ENCODE assay signal across 13 cellular contexts in the genomic region with DNA sequence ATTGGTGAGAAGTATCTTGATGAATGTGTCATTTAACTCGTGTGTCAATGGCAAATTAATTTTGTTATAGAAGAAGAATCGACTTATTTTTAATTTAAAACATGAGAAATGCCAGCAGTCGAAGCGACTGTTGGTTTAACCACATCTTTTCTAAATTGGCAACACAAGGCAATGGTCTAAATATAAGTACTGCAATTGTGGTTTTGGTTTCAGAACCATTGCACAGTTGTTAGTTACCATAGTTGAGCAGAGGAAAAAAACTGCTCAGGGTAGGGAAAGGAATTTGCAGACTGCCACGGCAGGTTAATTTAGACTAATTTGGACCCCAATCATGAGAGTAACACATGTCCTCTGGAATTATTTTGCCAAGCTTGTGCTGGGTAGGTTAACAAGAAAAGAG.
DNase-seq lines count a peak whose midpoint lies in the region; ATAC-seq and TF ChIP-seq lines count a peak whose summit lies in the region.
"Had no signal": no experiment of that assay in that cellular context is flagged by ENCODE, and none has a peak within 500 bp of the region (broad histone marks: within the 10 kb centered on the region; RNA-seq: fewer than 3 reads in every experiment).

No MANE protein-coding gene starts in this region.

- POLR2A ChIA-PET in activated CD8-positive, alpha-beta T cell treated with anti-CD3 and anti-CD28 coated beads, Interleukin-2, amount 10 ng/mL, durations not matched to agents 7 days and 5 days (lab: Charles Lee), result no interaction called here

- TF ChIP-seq CTCF in gastrocnemius medialis (IDR thresholded peaks at IDR 0.05 in 4 of 5, conservative IDR thresholded peaks at IDR 0.05 in 1 of 5) (no peak), esophagus squamous epithelium (IDR thresholded peaks at IDR 0.05) (no peak)

- H3K4me3 ChIP-seq in gastrocnemius medialis (no peak overlapping the region), esophagus squamous epithelium (no peak overlapping the region)
- H3K4me3 ChIP-seq: cardiac muscle cell, SK-N-MC had no signal

- H3K36me3 ChIP-seq in gastrocnemius medialis (no peaks in the 10 kb centered on the region), esophagus squamous epithelium (no peaks in the 10 kb centered on the region)
- H3K36me3 ChIP-seq: cardiac muscle cell, neutrophil had no signal

- H3K27ac ChIP-seq in gastrocnemius medialis (peak overlapping the region in 3 of 4 donors; percentile 31 to 54 (median 37)), esophagus squamous epithelium (no peak overlapping the region)
- H3K27ac ChIP-seq: cardiac muscle cell, neutrophil, SK-N-MC had no signal

- CTCF ChIA-PET in activated CD8-positive, alpha-beta T cell treated with anti-CD3 and anti-CD28 coated beads, Interleukin-2, amount 10 ng/mL, durations not matched to agents 7 days and 5 days (lab: Charles Lee), result no interaction called here

- intact Hi-C loops in gastrocnemius medialis (cut with DNase I; ENCODE audit: low total_unique reads) (no loop called here), esophagus squamous epithelium (cut with DNase I) (no loop called here), posterior vena cava (cut with DNase I) (no loop called here), sciatic nerve (cut with DNase I) (no loop called here)

- H3K27me3 ChIP-seq in gastrocnemius medialis (no peaks in the 10 kb centered on the region), esophagus squamous epithelium (no peaks in the 10 kb centered on the region)

- H3K36me3 Mint-ChIP-seq in activated CD8-positive, alpha-beta T cell treated with anti-CD3 and anti-CD28 coated beads, Interleukin-2, amount 10 ng/mL, durations not matched to agents 7 days and 5 days (ENCODE audit: low read depth), result peaks cover 17% of the 10 kb centered on the region

- H3K9me3 Mint-ChIP-seq in activated CD8-positive, alpha-beta T cell treated with anti-CD3 and anti-CD28 coated beads, Interleukin-2, amount 10 ng/mL, durations not matched to agents 7 days and 5 days (ENCODE audit: insufficient read depth), result peaks cover 10% of the 10 kb centered on the region

- no peaks in the 10 kb centered on the region for H3K9me3 ChIP-seq in gastrocnemius medialis
- no peaks in the 10 kb centered on the region for H3K9me3 ChIP-seq in esophagus squamous epithelium
- H3K9me3 ChIP-seq: neutrophil had no signal

- H3K4me3 Mint-ChIP-seq in activated CD8-positive, alpha-beta T cell treated with anti-CD3 and anti-CD28 coated beads, Interleukin-2, amount 10 ng/mL, durations not matched to agents 7 days and 5 days, result no peak overlapping the region

- 54 to 58% methylated on average over 5 of the region's 5 CpGs for WGBS in esophagus squamous epithelium, 2 donors

- H3K27me3 Mint-ChIP-seq in activated CD8-positive, alpha-beta T cell treated with anti-CD3 and anti-CD28 coated beads, Interleukin-2, amount 10 ng/mL, durations not matched to agents 7 days and 5 days (ENCODE audit: low read depth), result peaks cover 13% of the 10 kb centered on the region

- H3K4me1 Mint-ChIP-seq in activated CD8-positive, alpha-beta T cell treated with anti-CD3 and anti-CD28 coated beads, Interleukin-2, amount 10 ng/mL, durations not matched to agents 7 days and 5 days (ENCODE audit: low read depth), result peaks cover 31% of the 10 kb centered on the region

- H3K4me1 ChIP-seq in gastrocnemius medialis (peaks cover 13 to 15% of the 10 kb centered on the region in 2 donors), esophagus squamous epithelium (peaks cover 0 to 25% (median 3%) of the 10 kb centered on the region in 3 donors)

- DNase-seq in SKM-1 treated with dmso at 0.1 percent for 144 hours (lab: John Stamatoyannopoulos, UW; ENCODE audit: unreplicated experiment), result peak; percentile 43
- DNase-seq in SKM-1 (lab: John Stamatoyannopoulos, UW; ENCODE audit: unreplicated experiment), result no peak
- DNase-seq in KBM-7, result peak; percentile 53
- DNase-seq in activated CD8-positive, alpha-beta T cell treated with anti-CD3 and anti-CD28 coated beads, Interleukin-2, amount 10 ng/mL, durations not matched to agents 7 days and 5 days, result no peak
- DNase-seq in gastrocnemius medialis, result no peak
- no peak for DNase-seq in esophagus squamous epithelium (lab: John Stamatoyannopoulos, UW)
- no peak for DNase-seq in posterior vena cava (ENCODE audit: low spot score)
- no peak for DNase-seq in sciatic nerve (ENCODE audit: low spot score)
- DNase-seq: NCI-H446 treated with DMSO at 0.1 percent for 48 hours; stimulated activated CD4-positive, alpha-beta T cell treated with anti-CD3 and anti-CD28 coated beads, Interleukin-2, amount 100 ng/mL, for 48 hours had no signal

- in situ Hi-C loops in KBM-7 (cut with MboI; ENCODE audit: low pct_unique_long_range_greater_than_20kb, low sequenced_read_pairs), result no loop called here
- in situ Hi-C loops in gastrocnemius medialis (cut with MboI; ENCODE audit: low sequenced_read_pairs in 4 of 4), result no loop called here

- H3K27ac Mint-ChIP-seq in activated CD8-positive, alpha-beta T cell treated with anti-CD3 and anti-CD28 coated beads, Interleukin-2, amount 10 ng/mL, durations not matched to agents 7 days and 5 days, result no peak overlapping the region

- ATAC-seq in activated CD8-positive, alpha-beta T cell treated with anti-CD3 and anti-CD28 coated beads, Interleukin-2, amount 10 ng/mL, durations not matched to agents 7 days and 5 days, result peak; percentile 74
- peak; percentile 72 to 85 for ATAC-seq in gastrocnemius medialis
- ATAC-seq in sciatic nerve, result no peak

- TF ChIP-seq POLR2A in gastrocnemius medialis (IDR thresholded peaks at IDR 0.05), result no peak
- TF ChIP-seq POLR2A in esophagus squamous epithelium (IDR thresholded peaks at IDR 0.05), result no peak

Comparison
In these comparisons a context has a peak if more than half of its experiments do, and no peak if none do; other contexts are left out.
1. DNase-seq: peak in SKM-1 treated with dmso at 0.1 percent for 144 hours (single experiment) and KBM-7 (single experiment); none in SKM-1 (single experiment), activated CD8-positive, alpha-beta T cell treated with anti-CD3 and anti-CD28 coated beads, Interleukin-2, amount 10 ng/mL, durations not matched to agents 7 days and 5 days (single experiment), gastrocnemius medialis (0 of 2), esophagus squamous epithelium (single experiment), posterior vena cava (single experiment) and sciatic nerve (single experiment).
2. H3K27ac ChIP-seq: peak in gastrocnemius medialis (3 of 4); none in esophagus squamous epithelium (0 of 4).